In the genomic region with DNA sequence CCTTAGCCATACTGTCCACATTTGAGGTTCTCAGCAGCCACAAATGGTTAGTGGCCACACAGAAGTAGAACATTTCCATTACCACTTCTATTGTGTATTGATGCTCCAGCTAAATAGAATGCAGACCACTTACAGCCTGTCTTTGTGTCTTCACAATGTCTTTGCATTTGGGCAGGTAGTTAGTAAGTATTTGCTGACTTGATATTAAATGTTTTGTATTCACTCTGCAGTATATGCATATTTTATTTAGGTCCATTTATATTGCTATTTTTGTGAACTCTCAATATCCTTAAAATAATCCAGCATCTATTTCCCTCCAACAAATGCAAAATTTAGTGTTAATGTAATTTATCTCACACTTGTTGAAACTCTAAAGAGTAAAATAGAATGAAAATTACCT, we compare ENCODE assay signal across 39 cellular contexts.
"Had no signal": no experiment of that assay in that cellular context is flagged by ENCODE, and none has a peak within 500 bp of the region (broad histone marks: within the 10 kb centered on the region; RNA-seq: fewer than 3 reads in every experiment).

No MANE protein-coding gene starts in this region.

- FAIRE-seq: bronchial epithelial cell had no signal

- DNase-seq: activated effector memory CD4-positive, alpha-beta T cell treated with anti-CD3 and anti-CD28 coated beads, Interleukin-2, amount 50 U/mL, for 16 hours; activated effector memory CD4-positive, alpha-beta T cell treated with Interleukin-2 at 50 U/mL for 16 hours; activated gamma-delta T cell; activated gamma-delta T cell treated with Interleukin-2 at 50 U/mL for 16 hours; activated naive CD4-positive, alpha-beta T cell; activated naive CD4-positive, alpha-beta T cell treated with anti-CD3 and anti-CD28 coated beads for 36 hours; activated naive CD4-positive, alpha-beta T cell treated with anti-CD3 and anti-CD28 coated beads, Interleukin-2, amount 10 ng/mL, durations not matched to agents 7 days and 5 days; activated naive CD4-positive, alpha-beta T cell treated with anti-CD3 and anti-CD28 coated beads, Interleukin-2, amount 50 U/mL, for 16 hours; activated naive CD4-positive, alpha-beta T cell treated with Interleukin-2 at 50 U/mL for 16 hours; activated naive CD8-positive, alpha-beta T cell treated with anti-CD3 and anti-CD28 coated beads for 36 hours; activated naive CD8-positive, alpha-beta T cell treated with anti-CD3 and anti-CD28 coated beads, Interleukin-2, amount 10 ng/mL, durations not matched to agents 7 days and 5 days; activated naive CD8-positive, alpha-beta T cell treated with anti-CD3 and anti-CD28 coated beads, Interleukin-2, amount 50 U/mL, for 24 hours; activated T-cell treated with anti-CD3 and anti-CD28 coated beads, Interleukin-2, amount 50 U/mL, for 1 hour; activated T-cell treated with anti-CD3 and anti-CD28 coated beads, Interleukin-2, amount 50 U/mL, for 24 hours; activated T-cell treated with anti-CD3 and anti-CD28 coated beads, Interleukin-2, amount 50 U/mL, for 4 hours; activated T-cell treated with anti-CD3 and anti-CD28 coated beads, Interleukin-2, amount 50 U/mL, for 48 hours; activated T-cell treated with anti-CD3 and anti-CD28 coated beads, Interleukin-2, amount 50 U/mL, for 72 hours; adrenal gland; amniotic stem cell; amygdala; anterior cingulate cortex; aorta; body of pancreas; brain microvascular endothelial cell; caudate nucleus; central memory CD4-positive, alpha-beta T cell; cerebellar nuclear complex had no signal

- H3K9me3 Mint-ChIP-seq: activated naive CD4-positive, alpha-beta T cell treated with anti-CD3 and anti-CD28 coated beads for 36 hours; activated naive CD4-positive, alpha-beta T cell treated with anti-CD3 and anti-CD28 coated beads, Interleukin-2, amount 10 ng/mL, durations not matched to agents 7 days and 5 days; activated naive CD4-positive, alpha-beta T cell treated with anti-CD3 and anti-CD28 coated beads, Interleukin-2, amount 50 U/mL, for 24 hours; activated naive CD4-positive, alpha-beta T cell treated with anti-CD3 and anti-CD28 coated beads, Interleukin-2, amount 50 U/mL, for 72 hours; activated naive CD8-positive, alpha-beta T cell treated with anti-CD3 and anti-CD28 coated beads for 36 hours; activated naive CD8-positive, alpha-beta T cell treated with anti-CD3 and anti-CD28 coated beads, Interleukin-2, amount 10 ng/mL, durations not matched to agents 7 days and 5 days; activated naive CD8-positive, alpha-beta T cell treated with anti-CD3 and anti-CD28 coated beads, Interleukin-2, amount 50 U/mL, for 24 hours; activated T-cell treated with anti-CD3 and anti-CD28 coated beads, Interleukin-2, amount 50 U/mL, for 24 hours; activated T-cell treated with anti-CD3 and anti-CD28 coated beads, Interleukin-2, amount 50 U/mL, for 4 hours; activated T-cell treated with anti-CD3 and anti-CD28 coated beads, Interleukin-2, amount 50 U/mL, for 72 hours; activated T-helper 1 cell treated with anti-CD3 and anti-CD28 coated beads, Interleukin-12 subunit alpha, Interleukin-12 subunit beta, Interleukin-2, Interleukin-4 antibody, amounts not matched to agents 30 ng/mL and 10 ng/mL and 1 ng/mL, durations not matched to agents 14 hours and 24 hours and 36 hours; activated T-helper 17 cell treated with anti-CD3 and anti-CD28 coated beads, Interleukin-2, amount 50 U/mL, for 72 hours; activated T-helper 2 cell treated with anti-CD3 and anti-CD28 coated beads, Interferon-gamma antibody, Interleukin-2, Interleukin-4, amounts not matched to agents 10 μg/mL and 5 μg/mL and 100 μg/mL, durations not matched to agents 14 hours and 24 hours and 36 hours; brain; central memory CD8-positive, alpha-beta T cell had no signal

- H3K27ac Mint-ChIP-seq: activated naive CD4-positive, alpha-beta T cell treated with anti-CD3 and anti-CD28 coated beads for 36 hours; activated naive CD4-positive, alpha-beta T cell treated with anti-CD3 and anti-CD28 coated beads, Interleukin-2, amount 10 ng/mL, durations not matched to agents 7 days and 5 days; activated naive CD4-positive, alpha-beta T cell treated with anti-CD3 and anti-CD28 coated beads, Interleukin-2, amount 50 U/mL, for 24 hours; activated naive CD4-positive, alpha-beta T cell treated with anti-CD3 and anti-CD28 coated beads, Interleukin-2, amount 50 U/mL, for 72 hours; activated naive CD8-positive, alpha-beta T cell; activated naive CD8-positive, alpha-beta T cell treated with anti-CD3 and anti-CD28 coated beads for 36 hours; activated naive CD8-positive, alpha-beta T cell treated with anti-CD3 and anti-CD28 coated beads, Interleukin-2, amount 10 ng/mL, durations not matched to agents 7 days and 5 days; activated naive CD8-positive, alpha-beta T cell treated with anti-CD3 and anti-CD28 coated beads, Interleukin-2, amount 50 U/mL, for 24 hours; activated T-cell treated with anti-CD3 and anti-CD28 coated beads, Interleukin-2, amount 50 U/mL, for 24 hours; activated T-cell treated with anti-CD3 and anti-CD28 coated beads, Interleukin-2, amount 50 U/mL, for 72 hours; activated T-helper 1 cell treated with anti-CD3 and anti-CD28 coated beads, Interleukin-12 subunit alpha, Interleukin-12 subunit beta, Interleukin-2, Interleukin-4 antibody, amounts not matched to agents 30 ng/mL and 10 ng/mL and 1 ng/mL, durations not matched to agents 14 hours and 24 hours and 36 hours; activated T-helper 17 cell treated with anti-CD3 and anti-CD28 coated beads, Interleukin-2, amount 50 U/mL, for 72 hours; activated T-helper 2 cell treated with anti-CD3 and anti-CD28 coated beads, Interferon-gamma antibody, Interleukin-2, Interleukin-4, amounts not matched to agents 10 μg/mL and 5 μg/mL and 100 μg/mL, durations not matched to agents 14 hours and 24 hours and 36 hours; brain had no signal

- H3K9me3 ChIP-seq: adrenal gland, ascending aorta, body of pancreas, breast epithelium had no signal

- ATAC-seq: activated naive CD4-positive, alpha-beta T cell treated with anti-CD3 and anti-CD28 coated beads, Interleukin-2, amount 50 U/mL, for 72 hours; activated naive CD8-positive, alpha-beta T cell treated with anti-CD3 and anti-CD28 coated beads, Interleukin-2, amount 50 U/mL, for 24 hours; activated T-cell treated with anti-CD3 and anti-CD28 coated beads, Interleukin-2, amount 50 U/mL, for 4 hours; activated T-cell treated with anti-CD3 and anti-CD28 coated beads, Interleukin-2, amount 50 U/mL, for 72 hours; activated T-helper 17 cell treated with anti-CD3 and anti-CD28 coated beads, Interleukin-2, amount 50 U/mL, for 72 hours; body of pancreas had no signal

- H3K27ac ChIP-seq: adrenal gland, ascending aorta, body of pancreas, brain microvascular endothelial cell, breast epithelium, cardiac muscle cell had no signal

- H3K4me1 ChIP-seq: ascending aorta, body of pancreas, breast epithelium had no signal

- H3K4me3 ChIP-seq: adrenal gland, ascending aorta, body of pancreas, breast epithelium, cardiac muscle cell had no signal

- H3K4me3 Mint-ChIP-seq: activated naive CD4-positive, alpha-beta T cell treated with anti-CD3 and anti-CD28 coated beads for 36 hours; activated naive CD4-positive, alpha-beta T cell treated with anti-CD3 and anti-CD28 coated beads, Interleukin-2, amount 10 ng/mL, durations not matched to agents 7 days and 5 days; activated naive CD4-positive, alpha-beta T cell treated with anti-CD3 and anti-CD28 coated beads, Interleukin-2, amount 50 U/mL, for 24 hours; activated naive CD8-positive, alpha-beta T cell; activated naive CD8-positive, alpha-beta T cell treated with anti-CD3 and anti-CD28 coated beads for 36 hours; activated naive CD8-positive, alpha-beta T cell treated with anti-CD3 and anti-CD28 coated beads, Interleukin-2, amount 10 ng/mL, durations not matched to agents 7 days and 5 days; activated naive CD8-positive, alpha-beta T cell treated with anti-CD3 and anti-CD28 coated beads, Interleukin-2, amount 50 U/mL, for 24 hours; activated T-cell treated with anti-CD3 and anti-CD28 coated beads, Interleukin-2, amount 50 U/mL, for 24 hours; activated T-cell treated with anti-CD3 and anti-CD28 coated beads, Interleukin-2, amount 50 U/mL, for 4 hours; activated T-cell treated with anti-CD3 and anti-CD28 coated beads, Interleukin-2, amount 50 U/mL, for 72 hours; activated T-helper 1 cell treated with anti-CD3 and anti-CD28 coated beads, Interleukin-12 subunit alpha, Interleukin-12 subunit beta, Interleukin-2, Interleukin-4 antibody, amounts not matched to agents 30 ng/mL and 10 ng/mL and 1 ng/mL, durations not matched to agents 14 hours and 24 hours and 36 hours; activated T-helper 17 cell treated with anti-CD3 and anti-CD28 coated beads, Interleukin-2, amount 50 U/mL, for 72 hours; brain; central memory CD8-positive, alpha-beta T cell had no signal

- H3K36me3 ChIP-seq: breast epithelium had no signal

- H3K27me3 Mint-ChIP-seq: activated naive CD4-positive, alpha-beta T cell treated with anti-CD3 and anti-CD28 coated beads, Interleukin-2, amount 10 ng/mL, durations not matched to agents 7 days and 5 days; activated naive CD4-positive, alpha-beta T cell treated with anti-CD3 and anti-CD28 coated beads, Interleukin-2, amount 50 U/mL, for 24 hours; activated naive CD8-positive, alpha-beta T cell; activated naive CD8-positive, alpha-beta T cell treated with anti-CD3 and anti-CD28 coated beads for 36 hours; activated naive CD8-positive, alpha-beta T cell treated with anti-CD3 and anti-CD28 coated beads, Interleukin-2, amount 10 ng/mL, durations not matched to agents 7 days and 5 days; activated naive CD8-positive, alpha-beta T cell treated with anti-CD3 and anti-CD28 coated beads, Interleukin-2, amount 50 U/mL, for 24 hours; activated T-cell treated with anti-CD3 and anti-CD28 coated beads, Interleukin-2, amount 50 U/mL, for 24 hours; activated T-helper 17 cell treated with anti-CD3 and anti-CD28 coated beads, Interleukin-2, amount 50 U/mL, for 72 hours; brain; central memory CD8-positive, alpha-beta T cell had no signal

- H3K27me3 ChIP-seq: adrenal gland, ascending aorta, body of pancreas, brain microvascular endothelial cell, breast epithelium, cardiac muscle cell had no signal

- H3K4me1 Mint-ChIP-seq: activated naive CD4-positive, alpha-beta T cell treated with anti-CD3 and anti-CD28 coated beads, Interleukin-2, amount 10 ng/mL, durations not matched to agents 7 days and 5 days; activated naive CD4-positive, alpha-beta T cell treated with anti-CD3 and anti-CD28 coated beads, Interleukin-2, amount 50 U/mL, for 24 hours; activated naive CD8-positive, alpha-beta T cell treated with anti-CD3 and anti-CD28 coated beads for 36 hours; activated naive CD8-positive, alpha-beta T cell treated with anti-CD3 and anti-CD28 coated beads, Interleukin-2, amount 10 ng/mL, durations not matched to agents 7 days and 5 days; activated naive CD8-positive, alpha-beta T cell treated with anti-CD3 and anti-CD28 coated beads, Interleukin-2, amount 50 U/mL, for 24 hours had no signal
